8 cellular contexts compared by ENCODE assay signal in genomic region chr1:155859881-155860841, GRCh38. TPM values are rescaled to one million over a fixed set of nuclear protein-coding genes. Genes with fewer than 3 reads are reported as not detected.
DNase-seq lines count a peak whose midpoint lies in the region; ATAC-seq and TF ChIP-seq lines count a peak whose summit lies in the region.

No MANE protein-coding gene starts in this region.

- DNase-seq in CD4-positive, CD25-positive, alpha-beta regulatory T cell = peak; percentile 41 to 82 (median 51)
- DNase-seq in GM23338 (ENCODE audit: low spot score) (peak; percentile 95), NCI-H446 treated with DMSO at 0.1 percent for 48 hours (lab: John Stamatoyannopoulos, UW) (peak; percentile 89), lung (ENCODE audit: low spot score) (peak; percentile 70)
- DNase-seq in activated CD4-positive, alpha-beta memory T cell treated with anti-CD3 and anti-CD28 coated beads for 36 hours = peak; percentile 85
- peak; percentile 32 for DNase-seq in effector CD4-positive, alpha-beta T cell
- peak; percentile 49 for DNase-seq in stimulated activated CD8-positive, alpha-beta memory T cell treated with anti-CD3 and anti-CD28 coated beads, Interleukin-12 subunit alpha, Interleukin-12 subunit beta, amount 100 ng/mL, for 4 hours (ENCODE audit: low read depth)

- peaks cover 35% of the 10 kb centered on the region for H3K4me1 ChIP-seq in CD4-positive, CD25-positive, alpha-beta regulatory T cell (ENCODE audit: control insufficient read depth, insufficient read depth, low read length, poor library complexity, severe bottlenecking)
- H3K4me1 ChIP-seq in GM23338 (ENCODE audit: insufficient read depth) (peaks cover 11% of the 10 kb centered on the region), lung (ENCODE audit: control insufficient read depth in 2 of 2, insufficient read depth in 2 of 2, low read length in 2 of 2) (peaks cover 4 to 5% of the 10 kb centered on the region in 2 donors)

- H3K36me3 Mint-ChIP-seq in CD4-positive, CD25-positive, alpha-beta regulatory T cell = peaks cover 5% of the 10 kb centered on the region
- peaks cover 3% of the 10 kb centered on the region for H3K36me3 Mint-ChIP-seq in GM23338 (ENCODE audit: low read depth)
- peaks cover 3% of the 10 kb centered on the region for H3K36me3 Mint-ChIP-seq in activated CD4-positive, alpha-beta memory T cell treated with anti-CD3 and anti-CD28 coated beads for 36 hours

- peaks cover 17% of the 10 kb centered on the region for H3K79me2 ChIP-seq in GM23338 (replicated peaks; ENCODE audit: insufficient read depth)

- TF ChIP-seq CTCF in GM23338 (conservative IDR thresholded peaks at IDR 0.05; ENCODE audit: low read depth in 2 of 2) = no peak
- TF ChIP-seq CTCF in lung (IDR thresholded peaks at IDR 0.05; ENCODE audit: control extremely low read depth, extremely low read depth) = no peak

- peak overlapping the region; percentile 94 to 96 (median 95) for H3K27ac Mint-ChIP-seq in CD4-positive, CD25-positive, alpha-beta regulatory T cell
- H3K27ac Mint-ChIP-seq in GM23338 = peak overlapping the region; percentile 83
- peak overlapping the region; percentile 93 for H3K27ac Mint-ChIP-seq in activated CD4-positive, alpha-beta memory T cell treated with anti-CD3 and anti-CD28 coated beads for 36 hours

- H3K9me3 Mint-ChIP-seq in CD4-positive, CD25-positive, alpha-beta regulatory T cell = no peaks in the 10 kb centered on the region
- H3K9me3 Mint-ChIP-seq in GM23338 = no peaks in the 10 kb centered on the region
- no peaks in the 10 kb centered on the region for H3K9me3 Mint-ChIP-seq in activated CD4-positive, alpha-beta memory T cell treated with anti-CD3 and anti-CD28 coated beads for 36 hours

- H3K4me3 ChIP-seq in CD4-positive, CD25-positive, alpha-beta regulatory T cell (ENCODE audit: low read depth, low read length) = peak overlapping the region; percentile 94
- H3K4me3 ChIP-seq in GM23338 = peak overlapping the region; percentile 61
- peak overlapping the region; percentile 21 for H3K4me3 ChIP-seq in lung

- H3F3A ChIP-seq in GM23338 (replicated peaks; ENCODE audit: low read depth) = peaks cover 15% of the 10 kb centered on the region

- peak in 1 of 2 donors; percentile 17 for ATAC-seq in CD4-positive, CD25-positive, alpha-beta regulatory T cell (ENCODE audit: low read depth in 2 of 2)
- ATAC-seq in GM23338 (peak; percentile 56), lung (ENCODE audit: insufficient read depth, low FRiP score) (no peak), HG02885 (IDR thresholded peaks at IDR 0.05; ENCODE audit: poor library complexity, unreplicated experiment) (no peak)

- H3K4me1 Mint-ChIP-seq in CD4-positive, CD25-positive, alpha-beta regulatory T cell = peaks cover 8 to 47% (median 20%) of the 10 kb centered on the region in 4 donors
- peaks cover 6% of the 10 kb centered on the region for H3K4me1 Mint-ChIP-seq in GM23338
- peaks cover 43% of the 10 kb centered on the region for H3K4me1 Mint-ChIP-seq in activated CD4-positive, alpha-beta memory T cell treated with anti-CD3 and anti-CD28 coated beads for 36 hours (ENCODE audit: low read depth)

- H3K9me2 ChIP-seq in GM23338 (ENCODE audit: insufficient read depth) = no peaks in the 10 kb centered on the region

- H3K27me3 Mint-ChIP-seq in CD4-positive, CD25-positive, alpha-beta regulatory T cell = peaks cover 9% of the 10 kb centered on the region
- peaks cover 14% of the 10 kb centered on the region for H3K27me3 Mint-ChIP-seq in GM23338 (ENCODE audit: insufficient read depth, low read depth, poor library complexity)
- H3K27me3 Mint-ChIP-seq in activated CD4-positive, alpha-beta memory T cell treated with anti-CD3 and anti-CD28 coated beads for 36 hours = no peaks in the 10 kb centered on the region

- no peaks in the 10 kb centered on the region for H3K27me3 ChIP-seq in CD4-positive, CD25-positive, alpha-beta regulatory T cell (ENCODE audit: control insufficient read depth, insufficient read depth, low read length)
- no peaks in the 10 kb centered on the region for H3K27me3 ChIP-seq in GM23338 (ENCODE audit: insufficient read depth)
- H3K27me3 ChIP-seq in lung (ENCODE audit: control insufficient read depth, insufficient read depth) = no peaks in the 10 kb centered on the region

- intact Hi-C loops in activated CD4-positive, alpha-beta memory T cell treated with anti-CD3 and anti-CD28 coated beads for 36 hours (cut with micrococcal nuclease) = loop anchor here (1.0 to 10.0 kb wide), 9 partner anchors 32 to 882 kb away; partner anchors contain the start of genes CLK2, HCN3, KHDC4 and LAMTOR2

- H3K9me3 ChIP-seq in CD4-positive, CD25-positive, alpha-beta regulatory T cell (ENCODE audit: control insufficient read depth in 2 of 2, low read length in 2 of 2) = no peaks in the 10 kb centered on the region
- no peaks in the 10 kb centered on the region for H3K9me3 ChIP-seq in lung (ENCODE audit: control insufficient read depth in 2 of 2, insufficient read depth in 1 of 2, low read length in 1 of 2)

- 1 to 3% methylated on average over 31 to 34 of the region's 35 CpGs for WGBS in lung, 2 donors

- POLR2A ChIA-PET in activated CD4-positive, alpha-beta memory T cell treated with anti-CD3 and anti-CD28 coated beads for 36 hours (lab: Charles Lee) = interaction anchor here (1.0 to 2.6 kb wide), 6 partner anchors 9 to 117 kb away, joined by 3 to 12 read pairs (median 6); partner anchors contain the start of gene KHDC4

- H4K20me1 ChIP-seq in GM23338 (replicated peaks; ENCODE audit: insufficient read depth) = no peaks in the 10 kb centered on the region; the same call in 1 of the 2 replicates

- H3K4me3 Mint-ChIP-seq in CD4-positive, CD25-positive, alpha-beta regulatory T cell = peak overlapping the region; percentile 95 to 99 (median 95)
- peak overlapping the region; percentile 80 for H3K4me3 Mint-ChIP-seq in GM23338
- peak overlapping the region; percentile 99 for H3K4me3 Mint-ChIP-seq in activated CD4-positive, alpha-beta memory T cell treated with anti-CD3 and anti-CD28 coated beads for 36 hours

- no peaks in the 10 kb centered on the region for H3K36me3 ChIP-seq in CD4-positive, CD25-positive, alpha-beta regulatory T cell (ENCODE audit: control insufficient read depth, insufficient read depth, low read length)
- H3K36me3 ChIP-seq in GM23338 (ENCODE audit: insufficient read depth) (peaks cover 1% of the 10 kb centered on the region; the same call in 1 of the 2 replicates), lung (ENCODE audit: control insufficient read depth in 2 of 2, insufficient read depth in 2 of 2, low read length in 2 of 2) (no peaks in the 10 kb centered on the region)

- peak overlapping the region; percentile 79 for H3K4me2 ChIP-seq in GM23338

- CTCF ChIA-PET in activated CD4-positive, alpha-beta memory T cell treated with anti-CD3 and anti-CD28 coated beads for 36 hours (lab: Charles Lee) = interaction anchor here (0.5 to 2.3 kb wide), 4 partner anchors 56 to 532 kb away, joined by 3 to 7 read pairs (median 4); partner anchors contain the start of gene UBQLN4

- peak overlapping the region; percentile 12 for H2AFZ ChIP-seq in GM23338

- H3K27ac ChIP-seq in CD4-positive, CD25-positive, alpha-beta regulatory T cell (ENCODE audit: insufficient read depth, low read length, poor library complexity, severe bottlenecking) = peak overlapping the region; percentile 88
- H3K27ac ChIP-seq in GM23338 (ENCODE audit: low read depth) = peak overlapping the region; percentile 94
- peak overlapping the region; percentile 44 to 71 for H3K27ac ChIP-seq in lung (ENCODE audit: low read depth in 1 of 2, low read length in 1 of 2)

TF ChIP-seq in GM23338, 12 proteins besides CTCF, POLR2A, EP300 and RAD21 (continues in another document):
- TF ChIP-seq EZH2phosphoT487 (IDR thresholded peaks at IDR 0.05; ENCODE audit: unreplicated experiment) = no peak

RNA-seq across cellular contexts. Expression of gene SYT11, which starts 0.8 kb away (rescaled TPM):
- total RNA-seq in CD4-positive, CD25-positive, alpha-beta regulatory T cell = 29.7 TPM
- 10 to 100 TPM; 14.4 to 34.1 (median 18.7) TPM for polyA plus RNA-seq in CD4-positive, CD25-positive, alpha-beta regulatory T cell
- 15.9 and 17.4 TPM in 2 replicates for total RNA-seq in GM23338 (2014; rRNA removed; shearing (Covaris generic))
- polyA plus RNA-seq in GM23338 (2016; fragmentation: Nextera tagmentation; extraction: Ambion mirVana) = 3.9 and 4.7 TPM in 2 replicates
- 10 to 100 TPM; 25.0 to 25.1 TPM for total RNA-seq in activated CD4-positive, alpha-beta memory T cell treated with anti-CD3 and anti-CD28 coated beads for 36 hours
- 10 to 100 TPM in 1 of 2 donors, 1 to 10 TPM in 1; 9.0 to 22.4 TPM for total RNA-seq in lung
- polyA plus RNA-seq in lung = 1 to 10 TPM in 1 of 2 donors, under 1 TPM in 1; 0.91 to 7.3 TPM

RNA-seq across cellular contexts. Expression of gene GON4L, which starts 3.1 kb away (rescaled TPM):
- 105 TPM for total RNA-seq in CD4-positive, CD25-positive, alpha-beta regulatory T cell
- polyA plus RNA-seq in CD4-positive, CD25-positive, alpha-beta regulatory T cell = 10 to 100 TPM; 22.3 to 35.3 (median 26.3) TPM
- total RNA-seq in GM23338 (2014; rRNA removed; shearing (Covaris generic)) = 37.6 and 45.2 TPM in 2 replicates
- 85.7 and 93.1 TPM in 2 replicates for polyA plus RNA-seq in GM23338 (2016; fragmentation: Nextera tagmentation; extraction: Ambion mirVana)
- 10 to 100 TPM; 48.0 to 51.2 TPM for total RNA-seq in activated CD4-positive, alpha-beta memory T cell treated with anti-CD3 and anti-CD28 coated beads for 36 hours
- 10 to 100 TPM; 46.1 to 61.4 TPM for total RNA-seq in lung
- 10 to 100 TPM; 16.2 to 18.6 TPM for polyA plus RNA-seq in lung

RNA-seq across cellular contexts. Expression of gene RIT1, which starts 51.0 kb away (rescaled TPM):
- total RNA-seq in CD4-positive, CD25-positive, alpha-beta regulatory T cell = 55.8 TPM
- polyA plus RNA-seq in CD4-positive, CD25-positive, alpha-beta regulatory T cell = 10 to 100 TPM; 25.0 to 32.1 (median 29.0) TPM
- total RNA-seq in GM23338 (2014; rRNA removed; shearing (Covaris generic)) = 15.8 and 24.4 TPM in 2 replicates
- polyA plus RNA-seq in GM23338 (2016; fragmentation: Nextera tagmentation; extraction: Ambion mirVana) (19.3 and 21.5 TPM in 2 replicates), lung (10 to 100 TPM; 15.8 to 41.4 TPM)
- total RNA-seq in activated CD4-positive, alpha-beta memory T cell treated with anti-CD3 and anti-CD28 coated beads for 36 hours = 10 to 100 TPM; 19.1 to 21.1 TPM
- total RNA-seq in lung = 10 to 100 TPM; 43.6 to 58.2 TPM

Comparison
In these comparisons a context has a peak if more than half of its experiments do, and no peak if none do; other contexts are left out.
1. DNase-seq: peak in every context shown above with its lines; median percentile 95 in GM23338; 89 in NCI-H446 treated with DMSO at 0.1 percent for 48 hours; 85 in activated CD4-positive, alpha-beta memory T cell treated with anti-CD3 and anti-CD28 coated beads for 36 hours; 70 in lung; 51 in CD4-positive, CD25-positive, alpha-beta regulatory T cell; 49 in stimulated activated CD8-positive, alpha-beta memory T cell treated with anti-CD3 and anti-CD28 coated beads, Interleukin-12 subunit alpha, Interleukin-12 subunit beta, amount 100 ng/mL, for 4 hours; 32 in effector CD4-positive, alpha-beta T cell.
2. H3K4me3 ChIP-seq: peak in every context shown above with its lines; median percentile 94 in CD4-positive, CD25-positive, alpha-beta regulatory T cell; 61 in GM23338; 21 in lung.